9 cellular contexts compared by ENCODE assay signal in the genomic region with DNA sequence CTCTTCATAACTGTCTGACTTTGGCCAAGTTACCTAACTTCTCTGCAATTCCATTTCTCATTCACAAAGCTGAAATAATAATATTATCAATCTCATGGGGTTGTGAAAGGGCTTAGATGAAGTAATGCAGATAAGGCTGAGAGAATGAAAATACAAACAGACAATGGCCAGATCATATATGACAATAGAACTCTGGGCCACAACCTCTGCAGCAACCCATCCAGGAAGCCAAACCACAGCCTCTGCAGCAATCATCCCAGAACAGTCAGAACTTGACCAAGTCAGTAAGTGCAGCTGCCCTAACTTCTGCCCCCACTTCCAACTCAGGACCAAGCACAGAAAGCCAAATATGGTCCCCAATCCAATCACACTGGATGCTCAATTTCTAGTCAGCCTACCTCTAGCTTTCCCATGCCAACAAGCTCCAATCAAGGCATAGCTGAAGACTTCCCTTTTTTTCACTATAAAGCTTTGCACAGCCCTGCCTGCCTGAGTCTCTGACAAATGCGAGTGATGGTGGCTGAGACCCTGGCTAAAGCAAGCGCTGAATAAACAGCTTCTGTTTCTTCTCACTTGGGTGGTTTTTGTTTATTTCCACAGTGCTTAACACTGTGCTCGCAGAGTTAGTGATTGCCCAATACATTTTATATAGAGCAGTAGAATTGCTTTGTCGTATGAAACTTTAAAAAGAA. TPM values are rescaled to one million over a fixed set of nuclear protein-coding genes. Genes with fewer than 3 reads are reported as not detected.
A peak's percentile ranks its signal among the peaks of the same experiment; 100 is the strongest.
DNase-seq lines count a peak whose midpoint lies in the region; ATAC-seq and TF ChIP-seq lines count a peak whose summit lies in the region.
"Had no signal": no experiment of that assay in that cellular context is flagged by ENCODE, and none has a peak within 500 bp of the region (broad histone marks: within the 10 kb centered on the region; RNA-seq: fewer than 3 reads in every experiment).

No MANE protein-coding gene starts in this region.

- DNase-seq in activated CD8-positive, alpha-beta memory T cell treated with anti-CD3 and anti-CD28 coated beads for 24 hours, result peak; percentile 17
- DNase-seq in activated CD8-positive, alpha-beta memory T cell treated with anti-CD3 and anti-CD28 coated beads, Interleukin-2, amount 50 U/mL, for 4 hours, result no peak
- DNase-seq in SIG-M5 (lab: John Stamatoyannopoulos, UW), result peak; percentile 5
- peak in 1 of 2 donors; percentile 45 for DNase-seq in stimulated activated naive CD8-positive, alpha-beta T cell treated with anti-CD3 and anti-CD28 coated beads, Interleukin-15, amount 100 ng/mL, for 72 hours
- no peak for DNase-seq in esophagus muscularis mucosa (ENCODE audit: extremely low spot score)
- DNase-seq in NCI-H128 (lab: John Stamatoyannopoulos, UW; ENCODE audit: unreplicated experiment), result no peak
- no peak for DNase-seq in EL

- peaks cover 0 to 6% (median 3%) of the 10 kb centered on the region in 4 donors for H3K4me1 ChIP-seq in esophagus muscularis mucosa

- peaks cover 0 to 8% (median 4%) of the 10 kb centered on the region in 4 donors for H3K27me3 ChIP-seq in esophagus muscularis mucosa

- H3K4me3 ChIP-seq in esophagus muscularis mucosa, result no peak overlapping the region

- TF ChIP-seq CTCF in esophagus muscularis mucosa (IDR thresholded peaks at IDR 0.05), result no peak

- H3K4me1 Mint-ChIP-seq in stimulated activated naive CD8-positive, alpha-beta T cell treated with anti-CD3 and anti-CD28 coated beads, Interleukin-15, amount 100 ng/mL, for 72 hours, result peaks cover 19% of the 10 kb centered on the region

- H3K9me3 ChIP-seq in esophagus muscularis mucosa, result no peaks in the 10 kb centered on the region

- ATAC-seq in HG03039 (IDR thresholded peaks at IDR 0.05; ENCODE audit: unreplicated experiment), result peak; percentile 64
- ATAC-seq in stimulated activated naive CD8-positive, alpha-beta T cell treated with anti-CD3 and anti-CD28 coated beads, Interleukin-15, amount 100 ng/mL, for 72 hours, result peak; percentile 91

- no peaks in the 10 kb centered on the region for H3K36me3 ChIP-seq in esophagus muscularis mucosa

- 36% methylated on average over 4 of the region's 4 CpGs for WGBS in esophagus muscularis mucosa

- TF ChIP-seq POLR2A in esophagus muscularis mucosa (IDR thresholded peaks at IDR 0.05; ENCODE audit: low read depth), result no peak

- no peak overlapping the region for H3K27ac Mint-ChIP-seq in stimulated activated naive CD8-positive, alpha-beta T cell treated with anti-CD3 and anti-CD28 coated beads, Interleukin-15, amount 100 ng/mL, for 72 hours
- H3K27ac Mint-ChIP-seq: stimulated activated naive CD8-positive, alpha-beta T cell treated with anti-CD3 and anti-CD28 coated beads, Interleukin-15, Interleukin-2, amounts not matched to agents 100 ng/mL and 50 ng/mL, for 24 hours had no signal

- intact Hi-C loops in esophagus muscularis mucosa (cut with DNase I), result loop anchor here (5.0 kb wide), 1 partner anchor 182 kb away; no protein-coding TSS in a partner anchor

- no peak overlapping the region for H3K4me3 Mint-ChIP-seq in stimulated activated naive CD8-positive, alpha-beta T cell treated with anti-CD3 and anti-CD28 coated beads, Interleukin-15, amount 100 ng/mL, for 72 hours
- H3K4me3 Mint-ChIP-seq: stimulated activated naive CD8-positive, alpha-beta T cell treated with anti-CD3 and anti-CD28 coated beads, Interleukin-15, Interleukin-2, amounts not matched to agents 100 ng/mL and 50 ng/mL, for 24 hours had no signal

- H3K27me3 Mint-ChIP-seq in stimulated activated naive CD8-positive, alpha-beta T cell treated with anti-CD3 and anti-CD28 coated beads, Interleukin-15, amount 100 ng/mL, for 72 hours, result no peaks in the 10 kb centered on the region

- TF ChIP-seq EP300 in esophagus muscularis mucosa (IDR thresholded peaks at IDR 0.05), result no peak

- H3K9me3 Mint-ChIP-seq in stimulated activated naive CD8-positive, alpha-beta T cell treated with anti-CD3 and anti-CD28 coated beads, Interleukin-15, amount 100 ng/mL, for 72 hours, result no peaks in the 10 kb centered on the region
- H3K9me3 Mint-ChIP-seq: stimulated activated naive CD8-positive, alpha-beta T cell treated with anti-CD3 and anti-CD28 coated beads, Interleukin-15, Interleukin-2, amounts not matched to agents 100 ng/mL and 50 ng/mL, for 24 hours had no signal

- no peak overlapping the region for H3K27ac ChIP-seq in esophagus muscularis mucosa (replicated peaks in 1 of 4)

RNA-seq across cellular contexts. Expression of gene TNPO3, which starts 34.8 kb away (rescaled TPM):
- 10 to 100 TPM; 35.7 to 46.2 (median 38.1) TPM for total RNA-seq in esophagus muscularis mucosa

RNA-seq across cellular contexts. Expression of gene TSPAN33, which starts 54.8 kb away (rescaled TPM):
- total RNA-seq in esophagus muscularis mucosa, result 10 to 100 TPM in 1 of 4 donors, 1 to 10 TPM in 3; 5.0 to 11.4 (median 7.5) TPM

Comparison
In these comparisons a context has a peak if more than half of its experiments do, and no peak if none do; other contexts are left out.
1. DNase-seq: peak in activated CD8-positive, alpha-beta memory T cell treated with anti-CD3 and anti-CD28 coated beads for 24 hours (single experiment) and SIG-M5 (single experiment); none in activated CD8-positive, alpha-beta memory T cell treated with anti-CD3 and anti-CD28 coated beads, Interleukin-2, amount 50 U/mL, for 4 hours (single experiment), esophagus muscularis mucosa (single experiment), NCI-H128 (single experiment) and EL (single experiment).